Comparison of ENCODE assay signal across 17 cellular contexts in the genomic region with DNA sequence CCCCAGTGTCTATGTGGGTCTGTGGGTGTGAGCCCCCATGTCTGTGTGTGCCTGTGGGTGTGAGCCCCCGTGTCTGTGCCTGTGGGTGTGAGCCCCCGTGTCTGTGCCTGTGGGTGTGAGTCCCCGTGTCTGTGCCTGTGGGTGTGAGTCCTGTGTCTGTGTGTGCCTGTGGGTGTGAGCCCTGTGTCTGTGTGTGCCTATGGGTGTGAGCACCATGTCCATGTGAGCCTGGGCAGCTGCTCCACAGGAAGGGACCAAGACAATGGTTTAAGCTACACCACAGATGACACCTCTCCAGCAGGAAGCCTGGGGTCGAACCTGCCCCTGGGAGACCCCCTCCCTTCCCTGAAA.
DNase-seq lines count a peak whose midpoint lies in the region; ATAC-seq and TF ChIP-seq lines count a peak whose summit lies in the region.
"Had no signal": no experiment of that assay in that cellular context is flagged by ENCODE, and none has a peak within 500 bp of the region (broad histone marks: within the 10 kb centered on the region; RNA-seq: fewer than 3 reads in every experiment).

No MANE protein-coding gene starts in this region.

- H2BK5ac ChIP-seq in mesendoderm (ENCODE audit: low read length), result no peak overlapping the region

- intact Hi-C loops in activated CD4-positive, alpha-beta T cell treated with anti-CD3 and anti-CD28 coated beads for 36 hours (cut with DNase I, micrococcal nuclease), result no loop called here

- peak overlapping the region; percentile 69 for H3K27ac Mint-ChIP-seq in activated CD4-positive, alpha-beta T cell treated with anti-CD3 and anti-CD28 coated beads for 36 hours
- H3K27ac Mint-ChIP-seq in GM23338, result peak overlapping the region; percentile 31; the same call in 1 of the 2 replicates
- H3K27ac Mint-ChIP-seq in activated CD8-positive, alpha-beta T cell treated with anti-CD3 and anti-CD28 coated beads, Interleukin-2, amount 10 ng/mL, durations not matched to agents 7 days and 5 days, result peak overlapping the region; percentile 63
- H3K27ac Mint-ChIP-seq: nephron progenitor cell had no signal

- H3K27me3 Mint-ChIP-seq in activated CD4-positive, alpha-beta T cell treated with anti-CD3 and anti-CD28 coated beads for 36 hours, result peaks cover 8% of the 10 kb centered on the region
- H3K27me3 Mint-ChIP-seq in GM23338 (ENCODE audit: insufficient read depth, low read depth, poor library complexity), result peaks cover 9% of the 10 kb centered on the region
- peaks cover 19% of the 10 kb centered on the region for H3K27me3 Mint-ChIP-seq in activated CD8-positive, alpha-beta T cell treated with anti-CD3 and anti-CD28 coated beads, Interleukin-2, amount 10 ng/mL, durations not matched to agents 7 days and 5 days (ENCODE audit: low read depth)

- H3F3A ChIP-seq in GM23338 (replicated peaks; ENCODE audit: low read depth), result no peaks in the 10 kb centered on the region

- no peaks in the 10 kb centered on the region for H3K79me2 ChIP-seq in GM23338 (replicated peaks; ENCODE audit: insufficient read depth)
- H3K79me2 ChIP-seq in mesendoderm (ENCODE audit: control insufficient read depth, insufficient read depth, low read length), result no peaks in the 10 kb centered on the region

- no peaks in the 10 kb centered on the region for H4K20me1 ChIP-seq in GM23338 (replicated peaks; ENCODE audit: insufficient read depth)

- CTCF ChIA-PET in activated CD4-positive, alpha-beta T cell treated with anti-CD3 and anti-CD28 coated beads for 36 hours (lab: Charles Lee), result interaction anchor here (0.6 kb wide), 1 partner anchor 11 kb away, joined by 3 read pairs; no protein-coding TSS in a partner anchor
- CTCF ChIA-PET in activated CD8-positive, alpha-beta T cell treated with anti-CD3 and anti-CD28 coated beads, Interleukin-2, amount 10 ng/mL, durations not matched to agents 7 days and 5 days (lab: Charles Lee), result interaction anchor here (0.9 kb wide), 1 partner anchor 112 kb away, joined by 3 read pairs; no protein-coding TSS in a partner anchor

- H3K4me3 ChIP-seq in GM23338, result no peak overlapping the region
- H3K4me3 ChIP-seq in mesendoderm (ENCODE audit: low read length), result no peak overlapping the region
- H3K4me3 ChIP-seq: lower lobe of right lung, uterus had no signal

- no peak overlapping the region for H2AK5ac ChIP-seq in mesendoderm (ENCODE audit: low read length)

- POLR2A ChIA-PET in activated CD4-positive, alpha-beta T cell treated with anti-CD3 and anti-CD28 coated beads for 36 hours (lab: Charles Lee), result no interaction called here
- POLR2A ChIA-PET in activated CD8-positive, alpha-beta T cell treated with anti-CD3 and anti-CD28 coated beads, Interleukin-2, amount 10 ng/mL, durations not matched to agents 7 days and 5 days (lab: Charles Lee), result interaction anchor here (0.9 to 1.0 kb wide), 2 partner anchors 15 to 112 kb away, joined by 3 to 4 read pairs; no protein-coding TSS in a partner anchor

- H3K4me1 Mint-ChIP-seq in activated CD4-positive, alpha-beta T cell treated with anti-CD3 and anti-CD28 coated beads for 36 hours, result peaks cover 24% of the 10 kb centered on the region
- peaks cover 35% of the 10 kb centered on the region for H3K4me1 Mint-ChIP-seq in GM23338
- H3K4me1 Mint-ChIP-seq in activated CD8-positive, alpha-beta T cell treated with anti-CD3 and anti-CD28 coated beads, Interleukin-2, amount 10 ng/mL, durations not matched to agents 7 days and 5 days (ENCODE audit: low read depth), result peaks cover 35% of the 10 kb centered on the region

- no CpG with 5 or more reads among the region's 4 CpGs for WGBS in mesendoderm (ENCODE audit: extremely low coverage, insufficient coverage, low lambda C conversion rate)

- H3K4me2 ChIP-seq in GM23338, result no peak overlapping the region
- H3K4me2 ChIP-seq in mesendoderm (ENCODE audit: low read length), result no peak overlapping the region

- H3K4me3 Mint-ChIP-seq in activated CD4-positive, alpha-beta T cell treated with anti-CD3 and anti-CD28 coated beads for 36 hours, result no peak overlapping the region
- H3K4me3 Mint-ChIP-seq in GM23338, result no peak overlapping the region
- peak overlapping the region; percentile 26 for H3K4me3 Mint-ChIP-seq in activated CD8-positive, alpha-beta T cell treated with anti-CD3 and anti-CD28 coated beads, Interleukin-2, amount 10 ng/mL, durations not matched to agents 7 days and 5 days
- H3K4me3 Mint-ChIP-seq: nephron progenitor cell had no signal

- no peaks in the 10 kb centered on the region for H3K79me1 ChIP-seq in mesendoderm (ENCODE audit: low read length)

- DNase-seq in activated CD4-positive, alpha-beta T cell treated with anti-CD3 and anti-CD28 coated beads for 36 hours, result no peak
- DNase-seq in activated CD4-positive, alpha-beta T cell treated with anti-CD3 and anti-CD28 coated beads, Interleukin-2, amount 50 U/mL, for 48 hours, result no peak
- DNase-seq in GM23338 (ENCODE audit: low spot score) (no peak), mesendoderm (no peak), NOMO-1 (lab: John Stamatoyannopoulos, UW; ENCODE audit: unreplicated experiment in 2 of 2) (no peak), DMS 273 (lab: John Stamatoyannopoulos, UW; ENCODE audit: unreplicated experiment) (no peak)
- DNase-seq in activated CD8-positive, alpha-beta T cell treated with anti-CD3 and anti-CD28 coated beads, Interleukin-2, amount 10 ng/mL, durations not matched to agents 7 days and 5 days, result peak; percentile 23
- DNase-seq in stimulated activated CD4-positive, alpha-beta T cell treated with anti-CD3 and anti-CD28 coated beads, Interleukin-1b, Interleukin-23, amount 100 ng/mL, for 48 hours, result no peak
- DNase-seq: DMS79 treated with DMSO at 0.1 percent for 48 hours; IMR-90; lower lobe of right lung; NCI-H526 treated with DMSO at 0.1 percent for 48 hours; nephron progenitor cell; stimulated activated CD4-positive, alpha-beta T cell treated with anti-CD3 and anti-CD28 coated beads, Interleukin-12 subunit alpha, Interleukin-12 subunit beta, amount 100 ng/mL, for 4 hours; uterus; WERI-Rb-1 had no signal

- H2AFZ ChIP-seq in GM23338, result no peak overlapping the region

- H3K36me3 Mint-ChIP-seq in activated CD4-positive, alpha-beta T cell treated with anti-CD3 and anti-CD28 coated beads for 36 hours (ENCODE audit: low read depth), result no peaks in the 10 kb centered on the region
- no peaks in the 10 kb centered on the region for H3K36me3 Mint-ChIP-seq in GM23338 (ENCODE audit: low read depth)
- H3K36me3 Mint-ChIP-seq in activated CD8-positive, alpha-beta T cell treated with anti-CD3 and anti-CD28 coated beads, Interleukin-2, amount 10 ng/mL, durations not matched to agents 7 days and 5 days (ENCODE audit: low read depth), result no peaks in the 10 kb centered on the region
- H3K36me3 Mint-ChIP-seq: CD14-positive monocyte had no signal

- no peak overlapping the region for H2BK15ac ChIP-seq in mesendoderm (replicated peaks; ENCODE audit: low read depth)

- H3K9me2 ChIP-seq in GM23338 (ENCODE audit: insufficient read depth), result no peaks in the 10 kb centered on the region

- no peak overlapping the region for H3K27ac ChIP-seq in GM23338 (ENCODE audit: low read depth)
- H3K27ac ChIP-seq in mesendoderm (ENCODE audit: low read depth, low read length), result no peak overlapping the region
- H3K27ac ChIP-seq: lower lobe of right lung, uterus, WERI-Rb-1 had no signal

- no peak overlapping the region for H3K23ac ChIP-seq in mesendoderm (ENCODE audit: low read length)

- TF ChIP-seq CTCF in GM23338 (conservative IDR thresholded peaks at IDR 0.05; ENCODE audit: low read depth in 2 of 2), result no peak

- H3K4me1 ChIP-seq in GM23338 (ENCODE audit: insufficient read depth) (peaks cover 7% of the 10 kb centered on the region; the same call in 1 of the 2 replicates), mesendoderm (ENCODE audit: control insufficient read depth, low read depth, low read length) (no peaks in the 10 kb centered on the region)
- H3K4me1 ChIP-seq: uterus had no signal

- H3K4ac ChIP-seq in mesendoderm (ENCODE audit: low read depth, low read length), result no peak overlapping the region

- H4K8ac ChIP-seq in mesendoderm (ENCODE audit: low read depth, low read length), result no peak overlapping the region

- ATAC-seq in activated CD4-positive, alpha-beta T cell treated with anti-CD3 and anti-CD28 coated beads for 36 hours, result no peak
- ATAC-seq in GM23338, result no peak
- peak; percentile 14 for ATAC-seq in activated CD8-positive, alpha-beta T cell treated with anti-CD3 and anti-CD28 coated beads, Interleukin-2, amount 10 ng/mL, durations not matched to agents 7 days and 5 days

- H4K5ac ChIP-seq in mesendoderm (ENCODE audit: low read length), result no peak overlapping the region

- H3K18ac ChIP-seq in mesendoderm (ENCODE audit: low read length), result no peak overlapping the region

- no peaks in the 10 kb centered on the region for H3K36me3 ChIP-seq in GM23338 (ENCODE audit: insufficient read depth)
- H3K36me3 ChIP-seq in mesendoderm (ENCODE audit: control insufficient read depth, insufficient read depth, low read length), result no peaks in the 10 kb centered on the region
- H3K36me3 ChIP-seq: lower lobe of right lung, uterus had no signal

- H3K27me3 ChIP-seq in GM23338 (ENCODE audit: insufficient read depth) (no peaks in the 10 kb centered on the region), mesendoderm (ENCODE audit: insufficient read depth, low read length, poor library complexity) (no peaks in the 10 kb centered on the region)
- H3K27me3 ChIP-seq: uterus had no signal

- peak overlapping the region; percentile 2 for H3K56ac ChIP-seq in mesendoderm (ENCODE audit: low read length)

- no peaks in the 10 kb centered on the region for H3K9me3 Mint-ChIP-seq in activated CD4-positive, alpha-beta T cell treated with anti-CD3 and anti-CD28 coated beads for 36 hours (ENCODE audit: low read depth)
- H3K9me3 Mint-ChIP-seq in GM23338, result no peaks in the 10 kb centered on the region
- H3K9me3 Mint-ChIP-seq in activated CD8-positive, alpha-beta T cell treated with anti-CD3 and anti-CD28 coated beads, Interleukin-2, amount 10 ng/mL, durations not matched to agents 7 days and 5 days (ENCODE audit: insufficient read depth), result no peaks in the 10 kb centered on the region

- H2BK120ac ChIP-seq in mesendoderm (ENCODE audit: low read depth, low read length), result no peak overlapping the region

- no peak overlapping the region for H3K9ac ChIP-seq in mesendoderm (ENCODE audit: low read length)

TF ChIP-seq in GM23338, 12 proteins besides CTCF, POLR2A, EP300 and RAD21 (continues in another document):
- TF ChIP-seq EZH2phosphoT487 (IDR thresholded peaks at IDR 0.05; ENCODE audit: unreplicated experiment) (no peak), ZNF331 (CRISPR knock-in tag; IDR thresholded peaks at IDR 0.05; ENCODE audit: low read depth) (no peak), EZH2 (IDR thresholded peaks at IDR 0.05; ENCODE audit: low read depth, unreplicated experiment) (no peak), ZNF114 (CRISPR knock-in tag; IDR thresholded peaks at IDR 0.05) (no peak)
